8 cellular contexts compared by ENCODE assay signal in the genomic region with DNA sequence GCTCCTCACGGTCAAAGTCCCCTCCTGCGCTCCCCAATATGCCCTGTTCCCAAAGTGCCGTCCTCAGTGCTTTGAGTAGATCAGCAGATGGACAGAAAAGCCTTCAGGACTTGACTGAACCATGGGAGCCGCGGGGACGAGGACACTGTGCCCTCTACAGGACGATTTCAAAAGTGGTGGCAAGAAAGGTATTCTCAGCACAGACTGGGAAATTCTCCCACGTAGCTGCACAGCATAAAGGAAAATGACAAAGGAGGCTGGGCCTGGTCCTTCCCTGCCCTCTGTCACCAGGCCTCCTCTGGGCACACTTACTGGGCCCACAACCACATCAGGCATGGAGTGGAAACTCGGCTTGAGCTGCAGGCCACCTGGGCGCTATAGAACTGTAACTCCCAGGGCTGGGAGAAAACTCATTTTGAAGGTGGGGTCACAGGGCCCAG.
DNase-seq lines count a peak whose midpoint lies in the region; ATAC-seq and TF ChIP-seq lines count a peak whose summit lies in the region.

No MANE protein-coding gene starts in this region.

- H3K27ac ChIP-seq in KMS-11, result no peak overlapping the region

- H2AFZ ChIP-seq in KMS-11 (ENCODE audit: low read depth), result no peak overlapping the region

- peak; percentile 69 for TF ChIP-seq CTCF in KMS-11 (conservative IDR thresholded peaks at IDR 0.05; ENCODE audit: low read depth, low read length)

- no peaks in the 10 kb centered on the region for H3K36me3 ChIP-seq in KMS-11 (ENCODE audit: insufficient read depth)

- H3K4me1 ChIP-seq in KMS-11 (ENCODE audit: low read depth, poor library complexity, severe bottlenecking), result peaks cover 31% of the 10 kb centered on the region

- H3K79me2 ChIP-seq in KMS-11 (ENCODE audit: insufficient read depth, low read depth), result no peaks in the 10 kb centered on the region

- H4K20me1 ChIP-seq in KMS-11 (ENCODE audit: insufficient read depth), result no peaks in the 10 kb centered on the region

- peak; percentile 81 for ATAC-seq in GM21529 (IDR thresholded peaks at IDR 0.05; ENCODE audit: unreplicated experiment)
- ATAC-seq in HG02840 (IDR thresholded peaks at IDR 0.05; ENCODE audit: low FRiP score, unreplicated experiment), result no peak

- no peak overlapping the region for H3K4me2 ChIP-seq in KMS-11

- no peak overlapping the region for H3K9ac ChIP-seq in KMS-11

- no peaks in the 10 kb centered on the region for H3K27me3 ChIP-seq in KMS-11 (ENCODE audit: insufficient read depth, low read depth)

- no peak overlapping the region for H3K4me3 ChIP-seq in KMS-11 (IDR thresholded peaks at IDR 0.05; ENCODE audit: insufficient read depth, low read depth, low read length)

- DNase-seq in ELF-1 (ENCODE audit: low read depth, low spot score) (peak; percentile 75), SW 1271 (lab: John Stamatoyannopoulos, UW) (peak; percentile 27 to 64), anterior cingulate cortex (lab: John Stamatoyannopoulos, UW) (peak in 47 of 58 donors; percentile 8 to 62 (median 31)), hepatic stellate cell (ENCODE audit: low spot score) (peak; percentile 73), smooth muscle cell of the brain vasculature (ENCODE audit: low read depth, low spot score) (peak; percentile 36)
